Comparison of ENCODE assay signal across 8 cellular contexts in genomic region chr1:220747426-220748090, GRCh38. TPM values are rescaled to one million over a fixed set of nuclear protein-coding genes. Genes with fewer than 3 reads are reported as not detected.
A peak's percentile ranks its signal among the peaks of the same experiment; 100 is the strongest.
DNase-seq lines count a peak whose midpoint lies in the region; ATAC-seq and TF ChIP-seq lines count a peak whose summit lies in the region.

No MANE protein-coding gene starts in this region.

- H3K9me3 ChIP-seq in liver (ENCODE audit: control insufficient read depth in 4 of 4, low read length in 3 of 4) (no peaks in the 10 kb centered on the region), tibial artery (no peaks in the 10 kb centered on the region)

- no peak for TF ChIP-seq RAD21 in liver (IDR thresholded peaks at IDR 0.05)

- no peak overlapping the region for H3K27ac Mint-ChIP-seq in activated T-cell treated with anti-CD3 and anti-CD28 coated beads, Interleukin-2, amount 50 U/mL, for 24 hours

- in situ Hi-C loops in astrocyte of the cerebellum (cut with HindIII; ENCODE audit: low sequenced_read_pairs): no loop called here

- no peak for TF ChIP-seq CTCF in astrocyte of the cerebellum (IDR thresholded peaks at IDR 0.05; ENCODE audit: low read depth, low read length, missing control alignments)
- peak; percentile 20 for TF ChIP-seq CTCF in liver (IDR thresholded peaks at IDR 0.05; ENCODE audit: low read depth, low read length, missing input control)
- peak in 1 of 2 experiments; percentile 6 for TF ChIP-seq CTCF in tibial artery (IDR thresholded peaks at IDR 0.05)

- H3K27ac ChIP-seq in liver (ENCODE audit: low read depth in 1 of 2, low read length in 2 of 2) (peak overlapping the region; percentile 90 to 91), tibial artery (peak overlapping the region; percentile 91 to 95)

- H3K4me3 ChIP-seq in astrocyte of the cerebellum (ENCODE audit: low read depth, low read length) (peak overlapping the region; percentile 60), liver (ENCODE audit: low read depth in 1 of 3, low read length in 3 of 3) (peak overlapping the region; percentile 41 to 85 (median 63)), tibial artery (peak overlapping the region; percentile 94 to 95)

- WGBS in liver: 19% methylated on average over 18 of the region's 18 CpGs

- intact Hi-C loops in tibial artery (cut with DNase I; ENCODE audit: low total_unique reads): no loop called here

- H3K36me3 Mint-ChIP-seq in activated T-cell treated with anti-CD3 and anti-CD28 coated beads, Interleukin-2, amount 50 U/mL, for 24 hours (ENCODE audit: low read depth): no peaks in the 10 kb centered on the region

- H3K4me1 ChIP-seq in liver (ENCODE audit: control insufficient read depth in 4 of 4, insufficient read depth in 4 of 4, low read length in 3 of 4) (peaks cover 5 to 42% (median 32%) of the 10 kb centered on the region in 4 donors), tibial artery (peaks cover 0 to 43% (median 30%) of the 10 kb centered on the region in 4 donors)

- peaks cover 71% of the 10 kb centered on the region for H3K27me3 Mint-ChIP-seq in activated T-cell treated with anti-CD3 and anti-CD28 coated beads, Interleukin-2, amount 50 U/mL, for 24 hours

- DNase-seq in activated T-cell treated with anti-CD3 and anti-CD28 coated beads, Interleukin-2, amount 50 U/mL, for 24 hours: no peak
- DNase-seq in activated T-cell treated with anti-CD3 and anti-CD28 coated beads, Interleukin-2, amount 50 U/mL, for 48 hours: no peak
- DNase-seq in astrocyte of the cerebellum (ENCODE audit: low read depth) (no peak), tibial artery (no peak), UCSD-AML1 (lab: John Stamatoyannopoulos, UW; ENCODE audit: unreplicated experiment) (no peak), islet precursor cell (no peak)

- no peak for ATAC-seq in HG03378 (IDR thresholded peaks at IDR 0.05; ENCODE audit: unreplicated experiment)

- H3K9me3 Mint-ChIP-seq in activated T-cell treated with anti-CD3 and anti-CD28 coated beads, Interleukin-2, amount 50 U/mL, for 24 hours: no peaks in the 10 kb centered on the region

- H3K27me3 ChIP-seq in liver (ENCODE audit: control insufficient read depth in 4 of 4, insufficient read depth in 4 of 4, low read length in 3 of 4) (no peaks in the 10 kb centered on the region), tibial artery (no peaks in the 10 kb centered on the region)

- H3K4me1 Mint-ChIP-seq in activated T-cell treated with anti-CD3 and anti-CD28 coated beads, Interleukin-2, amount 50 U/mL, for 24 hours (ENCODE audit: low read depth): peaks cover 8% of the 10 kb centered on the region

- H3K36me3 ChIP-seq in liver (ENCODE audit: control insufficient read depth in 4 of 4, insufficient read depth in 3 of 4, low read depth in 1 of 4, low read length in 3 of 4) (no peaks in the 10 kb centered on the region), tibial artery (no peaks in the 10 kb centered on the region)

- H3K4me3 Mint-ChIP-seq in activated T-cell treated with anti-CD3 and anti-CD28 coated beads, Interleukin-2, amount 50 U/mL, for 24 hours: peak overlapping the region; percentile 63

- H3K9ac ChIP-seq in liver (ENCODE audit: low read depth in 1 of 2, low read length in 2 of 2): peak overlapping the region; percentile 23 to 83

TF ChIP-seq in liver, 16 proteins besides CTCF, POLR2A, EP300 and RAD21:
- TF ChIP-seq HNF4A (conservative IDR thresholded peaks at IDR 0.05) (no peak), SP1 (IDR thresholded peaks at IDR 0.05) (no peak), MAX (IDR thresholded peaks at IDR 0.05) (no peak), HNF4G (IDR thresholded peaks at IDR 0.05) (no peak), TAF1 (conservative IDR thresholded peaks at IDR 0.05) (no peak), EGR1 (IDR thresholded peaks at IDR 0.05; ENCODE audit: low read depth in 2 of 2) (no peak), FOXA2 (IDR thresholded peaks at IDR 0.05) (no peak), JUND (IDR thresholded peaks at IDR 0.05) (no peak), RXRA (IDR thresholded peaks at IDR 0.05) (no peak), FOXA1 (IDR thresholded peaks at IDR 0.05) (no peak), GABPA (IDR thresholded peaks at IDR 0.05 in 1 of 2, conservative IDR thresholded peaks at IDR 0.05 in 1 of 2) (no peak), NR2F2 (IDR thresholded peaks at IDR 0.05) (no peak), YY1 (IDR thresholded peaks at IDR 0.05) (no peak)
- TF ChIP-seq, protein P1, sequence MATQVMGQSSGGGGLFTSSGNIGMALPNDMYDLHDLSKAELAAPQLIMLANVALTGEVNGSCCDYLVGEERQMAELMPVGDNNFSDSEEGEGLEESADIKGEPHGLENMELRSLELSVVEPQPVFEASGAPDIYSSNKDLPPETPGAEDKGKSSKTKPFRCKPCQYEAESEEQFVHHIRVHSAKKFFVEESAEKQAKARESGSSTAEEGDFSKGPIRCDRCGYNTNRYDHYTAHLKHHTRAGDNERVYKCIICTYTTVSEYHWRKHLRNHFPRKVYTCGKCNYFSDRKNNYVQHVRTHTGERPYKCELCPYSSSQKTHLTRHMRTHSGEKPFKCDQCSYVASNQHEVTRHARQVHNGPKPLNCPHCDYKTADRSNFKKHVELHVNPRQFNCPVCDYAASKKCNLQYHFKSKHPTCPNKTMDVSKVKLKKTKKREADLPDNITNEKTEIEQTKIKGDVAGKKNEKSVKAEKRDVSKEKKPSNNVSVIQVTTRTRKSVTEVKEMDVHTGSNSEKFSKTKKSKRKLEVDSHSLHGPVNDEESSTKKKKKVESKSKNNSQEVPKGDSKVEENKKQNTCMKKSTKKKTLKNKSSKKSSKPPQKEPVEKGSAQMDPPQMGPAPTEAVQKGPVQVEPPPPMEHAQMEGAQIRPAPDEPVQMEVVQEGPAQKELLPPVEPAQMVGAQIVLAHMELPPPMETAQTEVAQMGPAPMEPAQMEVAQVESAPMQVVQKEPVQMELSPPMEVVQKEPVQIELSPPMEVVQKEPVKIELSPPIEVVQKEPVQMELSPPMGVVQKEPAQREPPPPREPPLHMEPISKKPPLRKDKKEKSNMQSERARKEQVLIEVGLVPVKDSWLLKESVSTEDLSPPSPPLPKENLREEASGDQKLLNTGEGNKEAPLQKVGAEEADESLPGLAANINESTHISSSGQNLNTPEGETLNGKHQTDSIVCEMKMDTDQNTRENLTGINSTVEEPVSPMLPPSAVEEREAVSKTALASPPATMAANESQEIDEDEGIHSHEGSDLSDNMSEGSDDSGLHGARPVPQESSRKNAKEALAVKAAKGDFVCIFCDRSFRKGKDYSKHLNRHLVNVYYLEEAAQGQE (IDR thresholded peaks at IDR 0.05): no peak
- TF ChIP-seq, protein P2, sequence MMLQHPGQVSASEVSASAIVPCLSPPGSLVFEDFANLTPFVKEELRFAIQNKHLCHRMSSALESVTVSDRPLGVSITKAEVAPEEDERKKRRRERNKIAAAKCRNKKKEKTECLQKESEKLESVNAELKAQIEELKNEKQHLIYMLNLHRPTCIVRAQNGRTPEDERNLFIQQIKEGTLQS (IDR thresholded peaks at IDR 0.05): no peak
- TF ChIP-seq, protein P3, sequence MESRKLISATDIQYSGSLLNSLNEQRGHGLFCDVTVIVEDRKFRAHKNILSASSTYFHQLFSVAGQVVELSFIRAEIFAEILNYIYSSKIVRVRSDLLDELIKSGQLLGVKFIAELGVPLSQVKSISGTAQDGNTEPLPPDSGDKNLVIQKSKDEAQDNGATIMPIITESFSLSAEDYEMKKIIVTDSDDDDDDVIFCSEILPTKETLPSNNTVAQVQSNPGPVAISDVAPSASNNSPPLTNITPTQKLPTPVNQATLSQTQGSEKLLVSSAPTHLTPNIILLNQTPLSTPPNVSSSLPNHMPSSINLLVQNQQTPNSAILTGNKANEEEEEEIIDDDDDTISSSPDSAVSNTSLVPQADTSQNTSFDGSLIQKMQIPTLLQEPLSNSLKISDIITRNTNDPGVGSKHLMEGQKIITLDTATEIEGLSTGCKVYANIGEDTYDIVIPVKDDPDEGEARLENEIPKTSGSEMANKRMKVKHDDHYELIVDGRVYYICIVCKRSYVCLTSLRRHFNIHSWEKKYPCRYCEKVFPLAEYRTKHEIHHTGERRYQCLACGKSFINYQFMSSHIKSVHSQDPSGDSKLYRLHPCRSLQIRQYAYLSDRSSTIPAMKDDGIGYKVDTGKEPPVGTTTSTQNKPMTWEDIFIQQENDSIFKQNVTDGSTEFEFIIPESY (IDR thresholded peaks at IDR 0.05): no peak

RNA-seq across cellular contexts. Expression of gene MTARC2, which starts 0.6 kb away (rescaled TPM):
- total RNA-seq in liver: 10 to 100 TPM; 24.9 to 96.1 TPM
- 10 to 100 TPM; 65.4 to 77.5 TPM for polyA plus RNA-seq in liver

RNA-seq across cellular contexts. Expression of gene MTARC1, which starts 39.2 kb away (rescaled TPM):
- total RNA-seq in liver: 10 to 100 TPM; 14.9 to 28.2 TPM
- 10 to 100 TPM in 1 of 2 donors, 1 to 10 TPM in 1; 9.8 to 71.3 TPM for polyA plus RNA-seq in liver

RNA-seq across cellular contexts. Expression of gene C1orf115, which starts 57.4 kb away (rescaled TPM):
- 10 to 100 TPM; 29.6 to 56.6 TPM for total RNA-seq in liver
- 10 to 100 TPM; 37.3 to 43.7 TPM for polyA plus RNA-seq in liver
